In the genomic region with DNA sequence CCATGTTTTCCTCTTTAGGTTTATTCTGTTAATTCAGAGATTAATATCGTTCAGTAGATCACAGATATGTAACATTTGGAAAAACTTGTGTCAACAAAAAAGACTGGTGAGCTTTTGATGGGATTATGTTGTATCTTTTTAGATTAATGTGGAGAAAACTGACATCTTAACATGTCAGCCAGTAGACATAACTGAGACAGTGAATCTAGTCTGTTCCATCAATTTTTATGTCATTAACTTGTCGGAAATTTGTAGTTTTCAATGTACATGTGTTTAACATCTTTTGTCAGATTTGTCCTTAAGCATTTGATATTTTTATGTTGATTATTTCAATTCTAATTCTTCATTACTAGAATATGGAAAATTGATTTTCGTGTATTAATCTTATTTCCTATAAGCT, we compare ENCODE assay signal across 25 cellular contexts. TPM values are rescaled to one million over a fixed set of nuclear protein-coding genes. Genes with fewer than 3 reads are reported as not detected.
"Had no signal": no experiment of that assay in that cellular context is flagged by ENCODE, and none has a peak within 500 bp of the region (broad histone marks: within the 10 kb centered on the region; RNA-seq: fewer than 3 reads in every experiment).

No MANE protein-coding gene starts in this region.

- FAIRE-seq: urothelium cell line had no signal

- H3K27ac ChIP-seq: stomach, suprapubic skin, testis, thoracic aorta, thyroid gland, tibial artery, tibial nerve, transverse colon, upper lobe of left lung, upper lobe of right lung, uterus, vagina had no signal

- DNase-seq: stimulated activated CD4-positive, alpha-beta T cell treated with anti-CD3 and anti-CD28 coated beads, Interleukin-2, amount 100 ng/mL, for 48 hours; stimulated activated CD4-positive, alpha-beta T cell treated with anti-CD3 and anti-CD28 coated beads, Interleukin-4, amount 100 ng/mL, for 1 hour; stimulated activated CD4-positive, alpha-beta T cell treated with anti-CD3 and anti-CD28 coated beads, Interleukin-4, amount 100 ng/mL, for 24 hours; stimulated activated CD4-positive, alpha-beta T cell treated with anti-CD3 and anti-CD28 coated beads, Interleukin-4, amount 100 ng/mL, for 4 hours; stimulated activated CD8-positive, alpha-beta memory T cell treated with anti-CD3 and anti-CD28 coated beads, Interleukin-4, amount 100 ng/mL, for 48 hours; stimulated activated naive B cell treated with anti-CD40 and anti-IgM and Interleukin-4, amounts not matched to agents 10 μg/mL and 1 μg/mL and 100 μg/mL, for 72 hours; stimulated activated naive CD4-positive, alpha-beta T cell treated with Interleukin-2 at 50 U/mL for 16 hours; stimulated activated naive CD8-positive, alpha-beta T cell treated with anti-CD3 and anti-CD28 coated beads, Interleukin-15, amount 100 ng/mL, for 72 hours; stimulated activated naive CD8-positive, alpha-beta T cell treated with anti-CD3 and anti-CD28 coated beads, Interleukin-15, Interleukin-2, amounts not matched to agents 100 U/mL and 50 U/mL, for 24 hours; stomach; substantia nigra; testis; thyroid gland; tibial artery; transverse colon; trophoblast cell; upper lobe of left lung; upper lobe of right lung; uterus had no signal

- H3K27me3 ChIP-seq: stomach, suprapubic skin, testis, thyroid gland, tibial artery, tibial nerve, transverse colon, upper lobe of left lung, upper lobe of right lung, uterus, vagina had no signal

- H3K4me1 ChIP-seq: stomach, suprapubic skin, testis, thyroid gland, tibial artery, tibial nerve, transverse colon, upper lobe of left lung, upper lobe of right lung, uterus, vagina had no signal

- H3K9me3 ChIP-seq: stomach, suprapubic skin, testis, thoracic aorta, thyroid gland, tibial artery, transverse colon, upper lobe of left lung, upper lobe of right lung, uterus, vagina had no signal

- H3K4me3 ChIP-seq: stomach, suprapubic skin, testis, thoracic aorta, thyroid gland, tibial artery, tibial nerve, transverse colon, upper lobe of left lung, upper lobe of right lung, uterus, vagina had no signal

- H3K36me3 ChIP-seq: stomach, suprapubic skin, thoracic aorta, thyroid gland, tibial artery, tibial nerve, transverse colon, upper lobe of left lung, upper lobe of right lung, uterus, vagina had no signal

RNA-seq across cellular contexts. Expression of a gene that starts 42.0 kb away (rescaled TPM):
- polyA plus RNA-seq: urinary bladder had no signal
